10 cellular contexts compared by ENCODE assay signal in genomic region chr17:75313941-75314550, GRCh38. TPM values are rescaled to one million over a fixed set of nuclear protein-coding genes. Genes with fewer than 3 reads are reported as not detected.
DNase-seq lines count a peak whose midpoint lies in the region; ATAC-seq and FAIRE-seq lines count a peak whose summit lies in the region.
"Had no signal": no experiment of that assay in that cellular context is flagged by ENCODE, and none has a peak within 500 bp of the region (broad histone marks: within the 10 kb centered on the region; RNA-seq: fewer than 3 reads in every experiment).

No MANE protein-coding gene starts in this region.

- H3K14ac ChIP-seq in mesenchymal stem cell (ENCODE audit: low read length in 2 of 2) = no peak overlapping the region

- peak overlapping the region in 6 of 8 donors; percentile 4 to 75 (median 46) for H3K27ac Mint-ChIP-seq in CD8-positive, alpha-beta memory T cell
- H3K27ac Mint-ChIP-seq in activated naive CD4-positive, alpha-beta T cell treated with anti-CD3 and anti-CD28 coated beads, Interleukin-2, amount 50 U/mL, for 72 hours = peak overlapping the region; percentile 46 to 52

- H2AFZ ChIP-seq in mesenchymal stem cell (ENCODE audit: low read depth, low read length) = no peak overlapping the region

- H3K4me3 Mint-ChIP-seq in CD8-positive, alpha-beta memory T cell = no peak overlapping the region

- H3K4me1 Mint-ChIP-seq in CD8-positive, alpha-beta memory T cell = peaks cover 0 to 4% (median 4%) of the 10 kb centered on the region in 3 donors

- no peak overlapping the region for H3K23ac ChIP-seq in mesenchymal stem cell (ENCODE audit: low read length in 2 of 2)

- no peak overlapping the region for H3K4me2 ChIP-seq in mesenchymal stem cell (ENCODE audit: low read length, poor library complexity, severe bottlenecking)

- no peak overlapping the region for H3K4me3 ChIP-seq in CD8-positive, alpha-beta memory T cell (ENCODE audit: low read length)
- H3K4me3 ChIP-seq in mesenchymal stem cell (ENCODE audit: insufficient read depth in 1 of 2, low read depth in 1 of 2, low read length in 2 of 2) = no peak overlapping the region
- H3K4me3 ChIP-seq in small intestine (ENCODE audit: low read depth in 1 of 2, low read length in 2 of 2) = no peak overlapping the region

- H3K18ac ChIP-seq in mesenchymal stem cell (ENCODE audit: low read depth in 1 of 2, low read length in 2 of 2) = no peak overlapping the region

- H4K8ac ChIP-seq in mesenchymal stem cell (ENCODE audit: low read length) = no peak overlapping the region

- H3K9ac ChIP-seq in mesenchymal stem cell (ENCODE audit: low read length) = no peak overlapping the region

- FAIRE-seq in small intestine (lab: Jason Lieb, UNC) = no peak
- FAIRE-seq: endothelial cell of umbilical vein, TTC549 had no signal

- H3K27me3 ChIP-seq in CD8-positive, alpha-beta memory T cell (ENCODE audit: insufficient read depth, low read length, poor library complexity, severe bottlenecking) = no peaks in the 10 kb centered on the region
- no peaks in the 10 kb centered on the region for H3K27me3 ChIP-seq in mesenchymal stem cell (ENCODE audit: control insufficient read depth in 1 of 2, insufficient read depth in 1 of 2, low read length in 2 of 2)
- no peaks in the 10 kb centered on the region for H3K27me3 ChIP-seq in small intestine (ENCODE audit: control insufficient read depth in 2 of 2, insufficient read depth in 2 of 2, low read length in 2 of 2)

- peak overlapping the region; percentile 12 for H4K91ac ChIP-seq in mesenchymal stem cell (ENCODE audit: low read length)

- no peak overlapping the region for H2BK12ac ChIP-seq in mesenchymal stem cell (ENCODE audit: low read length in 2 of 2)

- no peaks in the 10 kb centered on the region for H3K27me3 Mint-ChIP-seq in CD8-positive, alpha-beta memory T cell

- H2BK120ac ChIP-seq in mesenchymal stem cell (ENCODE audit: low read depth, low read length) = no peak overlapping the region

- H3K9me3 ChIP-seq in CD8-positive, alpha-beta memory T cell (ENCODE audit: low read length) = no peaks in the 10 kb centered on the region
- H3K9me3 ChIP-seq in mesenchymal stem cell (ENCODE audit: control insufficient read depth, low read length) (no peaks in the 10 kb centered on the region), small intestine (ENCODE audit: control insufficient read depth, low read depth) (no peaks in the 10 kb centered on the region)

- peaks cover 8% of the 10 kb centered on the region for H3K36me3 ChIP-seq in CD8-positive, alpha-beta memory T cell (ENCODE audit: insufficient read depth, low read length)
- peaks cover 19 to 46% of the 10 kb centered on the region in 2 experiments for H3K36me3 ChIP-seq in mesenchymal stem cell (ENCODE audit: control insufficient read depth in 1 of 2, insufficient read depth in 2 of 2, low read depth in 1 of 2, low read length in 2 of 2)
- H3K36me3 ChIP-seq in small intestine (ENCODE audit: control insufficient read depth in 2 of 2, insufficient read depth in 2 of 2, low read length in 2 of 2) = no peaks in the 10 kb centered on the region

- H3K9me3 Mint-ChIP-seq in CD8-positive, alpha-beta memory T cell = no peaks in the 10 kb centered on the region
- no peaks in the 10 kb centered on the region for H3K9me3 Mint-ChIP-seq in activated naive CD4-positive, alpha-beta T cell treated with anti-CD3 and anti-CD28 coated beads, Interleukin-2, amount 50 U/mL, for 72 hours

- peak; percentile 43 for ATAC-seq in HG02678 (IDR thresholded peaks at IDR 0.05; ENCODE audit: unreplicated experiment)
- peak; percentile 20 to 37 for ATAC-seq in activated naive CD4-positive, alpha-beta T cell treated with anti-CD3 and anti-CD28 coated beads, Interleukin-2, amount 50 U/mL, for 72 hours
- no peak for ATAC-seq in HG03520 (IDR thresholded peaks at IDR 0.05; ENCODE audit: unreplicated experiment)

- no peak overlapping the region for H2BK15ac ChIP-seq in mesenchymal stem cell (ENCODE audit: low read depth, poor library complexity, severe bottlenecking)

- H3K36me3 Mint-ChIP-seq in CD8-positive, alpha-beta memory T cell = peaks cover 0 to 22% (median 0%) of the 10 kb centered on the region in 3 donors
- no peaks in the 10 kb centered on the region for H3K36me3 Mint-ChIP-seq in activated naive CD4-positive, alpha-beta T cell treated with anti-CD3 and anti-CD28 coated beads, Interleukin-2, amount 50 U/mL, for 72 hours

- no peak overlapping the region for H2AK5ac ChIP-seq in mesenchymal stem cell (ENCODE audit: low read length, severe bottlenecking)

- H3K4ac ChIP-seq in mesenchymal stem cell (ENCODE audit: low read depth in 1 of 2, low read length in 2 of 2) = no peak overlapping the region

- peaks cover 37% of the 10 kb centered on the region for H3K79me1 ChIP-seq in mesenchymal stem cell (replicated peaks; ENCODE audit: low read length, poor library complexity, severe bottlenecking)

- no peak for DNase-seq in CD8-positive, alpha-beta memory T cell
- no peak for DNase-seq in activated naive CD4-positive, alpha-beta T cell treated with anti-CD3 and anti-CD28 coated beads, Interleukin-2, amount 50 U/mL, for 72 hours (ENCODE audit: low spot score in 2 of 2)
- DNase-seq in mesenchymal stem cell (peak; percentile 10), small intestine (no peak), SHP77 (lab: John Stamatoyannopoulos, UW) (no peak), COLO668 (lab: John Stamatoyannopoulos, UW; ENCODE audit: unreplicated experiment) (no peak)

- peaks cover 5% of the 10 kb centered on the region for H3K4me1 ChIP-seq in CD8-positive, alpha-beta memory T cell (ENCODE audit: insufficient read depth, low read length)
- H3K4me1 ChIP-seq in mesenchymal stem cell (ENCODE audit: control insufficient read depth, insufficient read depth, low read depth, low read length) = peaks cover 11% of the 10 kb centered on the region
- peaks cover 0 to 2% of the 10 kb centered on the region in 2 donors for H3K4me1 ChIP-seq in small intestine (ENCODE audit: control insufficient read depth in 2 of 2, insufficient read depth in 1 of 2, low read depth in 1 of 2, low read length in 1 of 2)

- WGBS in mesenchymal stem cell = 88% methylated on average over 11 of the region's 14 CpGs
- 76 to 82% (median 79%) methylated on average over 14 of the region's 14 CpGs for WGBS in small intestine, 3 donors

- no peak overlapping the region for H2BK5ac ChIP-seq in mesenchymal stem cell (ENCODE audit: low read depth, low read length, poor library complexity, severe bottlenecking)

- CTCF ChIA-PET in CD8-positive, alpha-beta memory T cell (lab: Charles Lee) = no interaction called here

- H3K27ac ChIP-seq in CD8-positive, alpha-beta memory T cell (ENCODE audit: low read depth, low read length) = no peak overlapping the region
- H3K27ac ChIP-seq in mesenchymal stem cell (ENCODE audit: low read length, poor library complexity, severe bottlenecking) = no peak overlapping the region
- peak overlapping the region in 1 of 2 donors; percentile 78 for H3K27ac ChIP-seq in small intestine (ENCODE audit: low read depth in 1 of 2, low read length in 1 of 2)

- POLR2A ChIA-PET in CD8-positive, alpha-beta memory T cell (lab: Charles Lee) = no interaction called here

RNA-seq across cellular contexts. Expression of gene SLC25A19, which starts 24.8 kb away (rescaled TPM):
- total RNA-seq in CD8-positive, alpha-beta memory T cell = 100 to 1,000 TPM; 119 to 126 TPM
- polyA plus RNA-seq in CD8-positive, alpha-beta memory T cell = 15.5 TPM
- total RNA-seq in activated naive CD4-positive, alpha-beta T cell treated with anti-CD3 and anti-CD28 coated beads, Interleukin-2, amount 50 U/mL, for 72 hours = 100 to 1,000 TPM in 1 of 2 donors, 10 to 100 TPM in 1; 74.4 to 110 TPM
- polyA plus RNA-seq in mesenchymal stem cell (2013, experiment 1 of 2) = 5.0 TPM
- 4.5 TPM for polyA plus RNA-seq in mesenchymal stem cell (2013, experiment 2 of 2)
- 10 to 100 TPM; 12.7 to 15.6 (median 12.7) TPM for polyA plus RNA-seq in small intestine

RNA-seq across cellular contexts. Expression of gene MIF4GD, which starts 43.0 kb away (rescaled TPM):
- 10 to 100 TPM; 38.5 to 40.4 TPM for total RNA-seq in CD8-positive, alpha-beta memory T cell
- 108 TPM for polyA plus RNA-seq in CD8-positive, alpha-beta memory T cell
- total RNA-seq in activated naive CD4-positive, alpha-beta T cell treated with anti-CD3 and anti-CD28 coated beads, Interleukin-2, amount 50 U/mL, for 72 hours = 10 to 100 TPM; 33.4 to 37.8 TPM
- 7.0 TPM for polyA plus RNA-seq in mesenchymal stem cell (2013, experiment 1 of 2)
- polyA plus RNA-seq in mesenchymal stem cell (2013, experiment 2 of 2) = 7.0 TPM
- polyA plus RNA-seq in small intestine = 10 to 100 TPM; 13.0 to 26.1 (median 19.7) TPM

RNA-seq across cellular contexts. Expression of gene MRPS7, which starts 52.4 kb away (rescaled TPM):
- 100 to 1,000 TPM; 101 to 102 TPM for total RNA-seq in CD8-positive, alpha-beta memory T cell
- polyA plus RNA-seq in CD8-positive, alpha-beta memory T cell = 123 TPM
- 10 to 100 TPM; 72.3 to 80.5 TPM for total RNA-seq in activated naive CD4-positive, alpha-beta T cell treated with anti-CD3 and anti-CD28 coated beads, Interleukin-2, amount 50 U/mL, for 72 hours
- 36.2 TPM for polyA plus RNA-seq in mesenchymal stem cell (2013, experiment 1 of 2)
- 36.1 TPM for polyA plus RNA-seq in mesenchymal stem cell (2013, experiment 2 of 2)
- polyA plus RNA-seq in small intestine = 10 to 100 TPM; 67.0 to 88.6 (median 81.7) TPM

RNA-seq across cellular contexts. Expression of gene GGA3, which starts 52.6 kb away (rescaled TPM):
- total RNA-seq in CD8-positive, alpha-beta memory T cell = 10 to 100 TPM; 73.2 to 75.1 TPM
- 17.6 TPM for polyA plus RNA-seq in CD8-positive, alpha-beta memory T cell
- 10 to 100 TPM; 74.9 to 79.0 TPM for total RNA-seq in activated naive CD4-positive, alpha-beta T cell treated with anti-CD3 and anti-CD28 coated beads, Interleukin-2, amount 50 U/mL, for 72 hours
- 17.0 TPM for polyA plus RNA-seq in mesenchymal stem cell (2013, experiment 1 of 2)
- 15.9 TPM for polyA plus RNA-seq in mesenchymal stem cell (2013, experiment 2 of 2)
- 10 to 100 TPM; 17.6 to 22.7 (median 22.1) TPM for polyA plus RNA-seq in small intestine
